8 cellular contexts compared by ENCODE assay signal in genomic region chr10:119029613-119030420, GRCh38. TPM values are rescaled to one million over a fixed set of nuclear protein-coding genes. Genes with fewer than 3 reads are reported as not detected.
DNase-seq lines count a peak whose midpoint lies in the region; ATAC-seq, FAIRE-seq and TF ChIP-seq lines count a peak whose summit lies in the region.

A gene with protein sequence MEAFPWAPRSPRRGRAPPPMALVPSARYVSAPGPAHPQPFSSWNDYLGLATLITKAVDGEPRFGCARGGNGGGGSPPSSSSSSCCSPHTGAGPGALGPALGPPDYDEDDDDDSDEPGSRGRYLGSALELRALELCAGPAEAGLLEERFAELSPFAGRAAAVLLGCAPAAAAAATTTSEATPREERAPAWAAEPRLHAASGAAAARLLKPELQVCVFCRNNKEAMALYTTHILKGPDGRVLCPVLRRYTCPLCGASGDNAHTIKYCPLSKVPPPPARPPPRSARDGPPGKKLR (plus strand): TSS chr10:119029714. CDS start chr10:119029802, 88 bp downstream.

- no peaks in the 10 kb centered on the region for H3K27me3 Mint-ChIP-seq in astrocyte (ENCODE audit: low read depth, unreplicated experiment)

- H3K36me3 ChIP-seq in astrocyte (ENCODE audit: insufficient read depth, low read length): peaks cover 24% of the 10 kb centered on the region

- H3K4me2 ChIP-seq in astrocyte (ENCODE audit: low read length): peak within 1 kb of the TSS; percentile 81

- no peak for FAIRE-seq in astrocyte (lab: Jason Lieb, UNC)

- peak within 1 kb of the TSS; percentile 42 for H3K4me3 ChIP-seq in astrocyte (ENCODE audit: insufficient read depth, low read depth, low read length)

- H3K79me2 ChIP-seq in astrocyte (ENCODE audit: insufficient read depth, low read length): peaks cover 4% of the 10 kb centered on the region

- H3K4me1 ChIP-seq in astrocyte (ENCODE audit: insufficient read depth, low read length): peaks cover 21% of the 10 kb centered on the region

- H3K27ac Mint-ChIP-seq in astrocyte (ENCODE audit: unreplicated experiment): no peak within 1 kb of the TSS

- DNase-seq in NCI-H510A treated with DMSO at 0.1 percent for 48 hours (lab: John Stamatoyannopoulos, UW): peak; percentile 49
- DNase-seq in astrocyte (ENCODE audit: low read depth): peak; percentile 15
- peak; percentile 44 for DNase-seq in iris pigment epithelial cell (ENCODE audit: low read depth)
- peak; percentile 11 for DNase-seq in stimulated activated CD4-positive, alpha-beta T cell treated with anti-CD3 and anti-CD28 coated beads, Interleukin-4, amount 100 ng/mL, for 24 hours
- no peak for DNase-seq in hepatic stellate cell (ENCODE audit: low spot score)
- DNase-seq in SIG-M5 (lab: John Stamatoyannopoulos, UW): no peak

- H3K9me3 Mint-ChIP-seq in astrocyte (ENCODE audit: unreplicated experiment): no peaks in the 10 kb centered on the region

- no peak within 1 kb of the TSS for H3K27ac ChIP-seq in astrocyte (ENCODE audit: low read depth, low read length)

- no peaks in the 10 kb centered on the region for H3K27me3 ChIP-seq in astrocyte (ENCODE audit: insufficient read depth, low read length)

- TF ChIP-seq CTCF in astrocyte (IDR thresholded peaks at IDR 0.05; ENCODE audit: insufficient read depth, low read depth, low read length): no peak

- peaks cover 12% of the 10 kb centered on the region for H3K36me3 Mint-ChIP-seq in astrocyte (ENCODE audit: low read depth, unreplicated experiment)

- H3K4me1 Mint-ChIP-seq in astrocyte (ENCODE audit: low read depth, unreplicated experiment): peaks cover 29% of the 10 kb centered on the region

- no peaks in the 10 kb centered on the region for H3K9me3 ChIP-seq in astrocyte (ENCODE audit: insufficient read depth, low read depth, low read length)

- peak; percentile 2 for ATAC-seq in GM18870 (IDR thresholded peaks at IDR 0.05; ENCODE audit: unreplicated experiment)
- ATAC-seq in HG02571 (IDR thresholded peaks at IDR 0.05; ENCODE audit: unreplicated experiment): peak; percentile 26

- H3K9ac ChIP-seq in astrocyte (ENCODE audit: low read length): peak within 1 kb of the TSS; percentile 47

- no peak within 1 kb of the TSS for H2AFZ ChIP-seq in astrocyte (ENCODE audit: low read depth, low read length)

- H4K20me1 ChIP-seq in astrocyte (ENCODE audit: insufficient read depth, low read length): peaks cover 50% of the 10 kb centered on the region

- H3K4me3 Mint-ChIP-seq in astrocyte (ENCODE audit: unreplicated experiment): peak within 1 kb of the TSS; percentile 79

RNA-seq across cellular contexts. Expression of the gene that starts here (rescaled TPM):
- total RNA-seq in astrocyte: 3.0 and 4.7 TPM in 2 replicates

Comparison
In these comparisons a context has a peak if more than half of its experiments do, and no peak if none do; other contexts are left out.
1. DNase-seq: peak in NCI-H510A treated with DMSO at 0.1 percent for 48 hours (single experiment), astrocyte (single experiment), iris pigment epithelial cell (single experiment) and stimulated activated CD4-positive, alpha-beta T cell treated with anti-CD3 and anti-CD28 coated beads, Interleukin-4, amount 100 ng/mL, for 24 hours (single experiment); none in hepatic stellate cell (single experiment) and SIG-M5 (single experiment).